ENCODE assay signal across 8 cellular contexts in the genomic region with DNA sequence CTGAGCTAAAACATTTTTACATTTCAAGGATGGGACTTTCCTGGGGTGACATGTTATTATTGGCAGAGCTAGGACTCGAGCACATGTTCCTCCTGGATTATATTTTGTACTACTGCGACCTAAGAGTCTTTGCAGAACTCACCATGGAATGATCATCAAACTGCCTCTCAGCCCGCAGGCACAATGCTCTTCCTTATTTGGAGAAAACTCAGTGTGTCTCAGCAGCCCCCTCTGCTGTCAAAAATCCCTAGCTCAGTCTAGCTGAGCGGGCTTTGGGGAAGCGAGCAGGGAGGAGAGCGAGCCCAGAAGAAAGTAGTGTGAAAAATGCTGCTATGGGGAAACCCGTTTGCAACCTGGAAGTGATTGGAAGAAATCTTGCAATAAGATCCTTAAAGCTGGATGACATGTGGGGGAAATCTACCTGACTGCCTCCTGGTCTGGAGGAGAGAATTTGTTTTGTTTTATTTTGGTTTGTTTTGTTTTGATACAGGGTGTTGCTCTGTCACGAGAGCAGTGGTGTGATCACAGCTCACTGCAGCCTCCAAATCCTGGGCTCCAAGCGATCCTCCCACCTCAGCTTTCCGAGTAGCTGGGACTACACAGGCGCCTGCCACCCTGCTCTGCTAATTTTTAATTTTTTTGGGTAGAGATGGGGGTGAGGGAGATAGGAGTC.
DNase-seq lines count a peak whose midpoint lies in the region; ATAC-seq and TF ChIP-seq lines count a peak whose summit lies in the region.

No MANE protein-coding gene starts in this region.

- in situ Hi-C loops in KBM-7 (cut with MboI; ENCODE audit: low pct_unique_long_range_greater_than_20kb, low sequenced_read_pairs) = no loop called here
- in situ Hi-C loops in Panc1 (cut with HindIII; ENCODE audit: low pct_unique_long_range_greater_than_20kb, low sequenced_read_pairs) = no loop called here

- ATAC-seq in GM21528 (IDR thresholded peaks at IDR 0.05; ENCODE audit: low FRiP score, unreplicated experiment) (peak; percentile 89), Panc1 (peak; percentile 99)
- ATAC-seq in activated T-cell treated with anti-CD3 and anti-CD28 coated beads, Interleukin-2, amount 50 U/mL, for 4 hours = peak; percentile 91 to 93
- peak; percentile 98 for ATAC-seq in stimulated activated naive CD8-positive, alpha-beta T cell treated with anti-CD3 and anti-CD28 coated beads, Interleukin-15, Interleukin-2, amounts not matched to agents 100 U/mL and 50 U/mL, for 24 hours

- H3K4me1 ChIP-seq in Panc1 (ENCODE audit: control insufficient read depth, insufficient read depth, low read length) = 0 out of 2 replicates have a peak, but pooled peaks cover 2% of the 10 kb centered on the region

- no peaks in the 10 kb centered on the region for H3K9me3 ChIP-seq in Panc1 (ENCODE audit: control insufficient read depth, insufficient read depth, low read depth, low read length)

- H3K27ac Mint-ChIP-seq in neural crest cell (ENCODE audit: unreplicated experiment) = peak overlapping the region; percentile 3

- H3K36me3 Mint-ChIP-seq in activated T-cell treated with anti-CD3 and anti-CD28 coated beads, Interleukin-2, amount 50 U/mL, for 4 hours (ENCODE audit: insufficient read depth) = no peaks in the 10 kb centered on the region
- no peaks in the 10 kb centered on the region for H3K36me3 Mint-ChIP-seq in neural crest cell (ENCODE audit: low read depth)

- no peak overlapping the region for H3K4me3 Mint-ChIP-seq in activated T-cell treated with anti-CD3 and anti-CD28 coated beads, Interleukin-2, amount 50 U/mL, for 4 hours
- peak overlapping the region; percentile 18 for H3K4me3 Mint-ChIP-seq in neural crest cell

- intact Hi-C loops in Panc1 (cut with micrococcal nuclease; ENCODE audit: unreplicated experiment) = loop anchor here (5.0 to 10.0 kb wide), 2 partner anchors 94 to 127 kb away; partner anchors contain the start of gene CLINT1

- peaks cover 10% of the 10 kb centered on the region for H3K27me3 Mint-ChIP-seq in activated T-cell treated with anti-CD3 and anti-CD28 coated beads, Interleukin-2, amount 50 U/mL, for 4 hours (ENCODE audit: low read depth)
- H3K27me3 Mint-ChIP-seq in neural crest cell (ENCODE audit: low read depth) = peaks cover 33% of the 10 kb centered on the region

- BruUV-seq in Panc1 (replicated peaks; lab: Mats Ljungman, UMichigan) = no TSS peak

- no peaks in the 10 kb centered on the region for H3K27me3 ChIP-seq in Panc1 (ENCODE audit: control insufficient read depth, insufficient read depth, low read length)

- H3K9me3 Mint-ChIP-seq in activated T-cell treated with anti-CD3 and anti-CD28 coated beads, Interleukin-2, amount 50 U/mL, for 4 hours = no peaks in the 10 kb centered on the region
- H3K9me3 Mint-ChIP-seq in neural crest cell = peaks cover 3% of the 10 kb centered on the region

- H3K27ac ChIP-seq in Panc1 (ENCODE audit: low read length) = no peak overlapping the region

- DNase-seq in D341Med (ENCODE audit: low spot score) (peak; percentile 82), KBM-7 (peak; percentile 99), Panc1 (ENCODE audit: low read depth, low spot score) (peak; percentile 84), fibroblast of peridontal ligament (ENCODE audit: extremely low read depth) (peak; percentile 96), neural crest cell (ENCODE audit: low read depth, low spot score) (peak; percentile 90)
- DNase-seq in activated T-cell treated with anti-CD3 and anti-CD28 coated beads, Interleukin-2, amount 50 U/mL, for 4 hours = peak; percentile 71
- DNase-seq in stimulated activated naive CD8-positive, alpha-beta T cell treated with anti-CD3 and anti-CD28 coated beads, Interleukin-15, Interleukin-2, amounts not matched to agents 100 U/mL and 50 U/mL, for 24 hours = peak; percentile 79

- H3K4me1 Mint-ChIP-seq in activated T-cell treated with anti-CD3 and anti-CD28 coated beads, Interleukin-2, amount 50 U/mL, for 4 hours (ENCODE audit: low read depth) = peaks cover 4% of the 10 kb centered on the region
- peaks cover 6% of the 10 kb centered on the region for H3K4me1 Mint-ChIP-seq in neural crest cell

- H3K4me3 ChIP-seq in Panc1 (ENCODE audit: low read depth in 2 of 2, low read length in 2 of 2) = peak overlapping the region in 1 of 2 experiments; percentile 33; a peak in 2 of 4 replicates

- H3K36me3 ChIP-seq in Panc1 (ENCODE audit: control insufficient read depth, insufficient read depth, low read length) = no peaks in the 10 kb centered on the region

- POLR2A ChIA-PET in Panc1 (lab: Charles Lee) = no interaction called here

- peak; percentile 92 for TF ChIP-seq CTCF in Panc1 (IDR thresholded peaks at IDR 0.05)
- peak; percentile 91 for TF ChIP-seq CTCF in neural crest cell (conservative IDR thresholded peaks at IDR 0.05)

- CTCF ChIA-PET in Panc1 (lab: Charles Lee) = interaction anchor here (0.5 to 1.2 kb wide), 6 partner anchors 93 to 1543 kb away, joined by 3 to 8 read pairs (median 4); partner anchors contain the start of gene THG1L
